23 cellular contexts compared by ENCODE assay signal in genomic region chr18:76908277-76908676, GRCh38.
"Had no signal": no experiment of that assay in that cellular context is flagged by ENCODE, and none has a peak within 500 bp of the region (broad histone marks: within the 10 kb centered on the region; RNA-seq: fewer than 3 reads in every experiment).

No MANE protein-coding gene starts in this region.

- H3K27me3 Mint-ChIP-seq: memory B cell; naive thymus-derived CD4-positive, alpha-beta T cell; natural killer cell treated with Interleukin-12 subunit alpha and Interleukin-12 subunit beta and Interleukin-15 and Interleukin-18, amount 100 ng/mL, for 72 hours had no signal

- DNase-seq: heart right ventricle; islet precursor cell; left ventricle myocardium superior; midbrain; mucosa of descending colon; naive thymus-derived CD4-positive, alpha-beta T cell; occipital lobe; retina; right cardiac atrium; stimulated activated CD4-positive, alpha-beta T cell treated with anti-CD3 and anti-CD28 coated beads, Interleukin-12 subunit alpha, Interleukin-12 subunit beta, amount 100 ng/mL, for 4 hours; stimulated activated CD4-positive, alpha-beta T cell treated with anti-CD3 and anti-CD28 coated beads, Interleukin-15, amount 100 ng/mL, for 24 hours; stimulated activated CD4-positive, alpha-beta T cell treated with anti-CD3 and anti-CD28 coated beads, Interleukin-4, amount 100 ng/mL, for 24 hours; stimulated activated naive CD4-positive, alpha-beta T cell; stomach; testis; thyroid gland; transverse colon had no signal

- H3K4me1 Mint-ChIP-seq: memory B cell; naive thymus-derived CD4-positive, alpha-beta T cell; neural crest cell had no signal

- H3K4me3 Mint-ChIP-seq: memory B cell; naive thymus-derived CD4-positive, alpha-beta T cell; natural killer cell treated with Interleukin-12 subunit alpha and Interleukin-12 subunit beta and Interleukin-15 and Interleukin-18, amount 100 ng/mL, for 72 hours; neural crest cell; stimulated activated effector memory CD8-positive, alpha-beta T cell treated with anti-CD3 and anti-CD28 coated beads, Interleukin-12 subunit alpha, Interleukin-12 subunit beta, amount 100 ng/mL, for 72 hours had no signal

- H3K27ac Mint-ChIP-seq: memory B cell; naive thymus-derived CD4-positive, alpha-beta T cell; natural killer cell treated with Interleukin-12 subunit alpha and Interleukin-12 subunit beta and Interleukin-15 and Interleukin-18, amount 100 ng/mL, for 72 hours; stimulated activated effector memory CD8-positive, alpha-beta T cell treated with anti-CD3 and anti-CD28 coated beads, Interleukin-12 subunit alpha, Interleukin-12 subunit beta, amount 100 ng/mL, for 72 hours had no signal

- H3K9me3 Mint-ChIP-seq: memory B cell; natural killer cell treated with Interleukin-12 subunit alpha and Interleukin-12 subunit beta and Interleukin-15 and Interleukin-18, amount 100 ng/mL, for 72 hours; neural crest cell; stimulated activated effector memory CD8-positive, alpha-beta T cell treated with anti-CD3 and anti-CD28 coated beads, Interleukin-12 subunit alpha, Interleukin-12 subunit beta, amount 100 ng/mL, for 72 hours had no signal

- ATAC-seq: heart right ventricle; left lobe of liver; left ventricle myocardium superior; mucosa of descending colon; naive thymus-derived CD4-positive, alpha-beta T cell; natural killer cell treated with Interleukin-12 subunit alpha and Interleukin-12 subunit beta and Interleukin-15 and Interleukin-18, amount 100 ng/mL, for 72 hours; right cardiac atrium; sciatic nerve; stimulated activated effector memory CD8-positive, alpha-beta T cell treated with anti-CD3 and anti-CD28 coated beads, Interleukin-12 subunit alpha, Interleukin-12 subunit beta, amount 100 ng/mL, for 72 hours had no signal
